Comparison of ENCODE assay signal across 31 cellular contexts in the genomic region with DNA sequence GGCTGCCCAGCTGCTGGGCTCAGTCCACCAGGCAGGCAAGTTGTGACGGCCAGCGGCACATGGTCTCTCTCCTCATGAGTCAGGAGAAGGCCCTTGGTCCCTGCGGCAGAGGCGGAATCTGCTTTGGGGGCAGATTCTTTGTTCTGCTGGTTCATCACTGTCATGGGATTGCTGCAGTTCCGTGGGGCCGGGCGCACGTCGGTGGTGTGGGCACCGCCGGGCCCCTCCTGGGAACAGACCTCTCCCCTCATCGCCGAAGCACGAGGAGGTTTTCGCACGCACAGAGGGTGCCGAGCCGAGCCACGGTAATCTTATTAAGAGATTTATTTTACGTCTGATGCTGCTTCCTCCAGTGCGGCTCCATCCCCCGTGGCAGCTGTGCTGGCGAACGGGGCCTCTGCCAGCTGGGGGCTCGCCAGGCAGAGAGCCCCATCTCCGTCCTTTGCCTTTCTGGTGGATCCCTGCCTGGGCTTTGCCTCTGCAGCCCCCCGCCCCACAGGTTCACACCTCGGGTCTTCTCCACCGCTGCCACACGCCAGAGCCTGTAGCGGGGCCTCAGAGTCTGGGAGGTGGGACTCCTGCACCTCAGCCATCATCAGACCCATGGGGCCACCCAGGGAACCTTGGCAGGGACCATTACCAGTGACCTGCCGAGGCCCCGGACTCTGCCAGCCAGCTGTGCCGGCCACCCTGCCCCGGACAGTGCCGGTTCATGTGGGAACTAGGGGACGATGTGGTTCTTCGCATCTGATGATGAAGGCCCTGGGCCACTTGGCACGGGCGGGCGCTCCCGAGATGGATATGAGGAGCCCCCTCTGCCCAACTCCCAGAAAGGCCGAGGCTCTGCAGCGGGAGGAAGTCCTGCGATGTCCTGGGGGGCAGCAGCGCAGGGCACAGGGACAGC.
DNase-seq lines count a peak whose midpoint lies in the region; ATAC-seq, FAIRE-seq and TF ChIP-seq lines count a peak whose summit lies in the region.
"Had no signal": no experiment of that assay in that cellular context is flagged by ENCODE, and none has a peak within 500 bp of the region (broad histone marks: within the 10 kb centered on the region; RNA-seq: fewer than 3 reads in every experiment).

No MANE protein-coding gene starts in this region.

- FAIRE-seq in D721Med (lab: Jason Lieb, UNC): no peak
- FAIRE-seq: GM19239, urothelium cell line had no signal

- H3K4me2 ChIP-seq in osteoblast (ENCODE audit: insufficient read depth, low read length) (no peak overlapping the region), neural progenitor cell (no peak overlapping the region)
- H3K4me2 ChIP-seq: BLaER1 treated with 17β-estradiol and CSF1 and Interleukin-3, amounts not matched to agents 10 nM and 100 nM; hepatocyte; smooth muscle cell had no signal

- H4K20me1 ChIP-seq in osteoblast (ENCODE audit: insufficient read depth, low read length) (no peaks in the 10 kb centered on the region), neural progenitor cell (ENCODE audit: low read depth) (no peaks in the 10 kb centered on the region)

- no peaks in the 10 kb centered on the region for H3K9me3 Mint-ChIP-seq in WTC11
- no peaks in the 10 kb centered on the region for H3K9me3 Mint-ChIP-seq in neural progenitor cell
- H3K9me3 Mint-ChIP-seq in activated CD4-positive, alpha-beta T cell treated with anti-CD3 and anti-CD28 coated beads, Interleukin-2, amount 10 ng/mL, durations not matched to agents 24 days and 14 days: no peaks in the 10 kb centered on the region
- H3K9me3 Mint-ChIP-seq: stimulated activated naive B cell treated with anti-CD40 and anti-IgM and Interleukin-4, amounts not matched to agents 10 μg/mL and 1 μg/mL and 100 μg/mL, for 72 hours; T-cell had no signal

- H3K9ac ChIP-seq in neural progenitor cell: no peak overlapping the region
- H3K9ac ChIP-seq: BLaER1 treated with 17β-estradiol and CSF1 and Interleukin-3, amounts not matched to agents 10 nM and 100 nM had no signal

- TF ChIP-seq CTCF in D721Med (IDR thresholded peaks at IDR 0.05; ENCODE audit: insufficient read depth, missing control alignments) (no peak), WTC11 (IDR thresholded peaks at IDR 0.05) (no peak), osteoblast (IDR thresholded peaks at IDR 0.05; ENCODE audit: extremely low read depth, low read depth, low read length) (no peak), neural progenitor cell (IDR thresholded peaks at IDR 0.05) (no peak)

- H3K4me3 ChIP-seq in osteoblast (ENCODE audit: insufficient read depth, low read length): no peak overlapping the region
- no peak overlapping the region for H3K4me3 ChIP-seq in neural progenitor cell
- H3K4me3 ChIP-seq: BLaER1 treated with 17β-estradiol and CSF1 and Interleukin-3, amounts not matched to agents 10 nM and 100 nM; cardiac muscle cell; esophagus squamous epithelium; gastrocnemius medialis; hepatocyte; mucosa of descending colon; smooth muscle cell; suprapubic skin had no signal

- no peaks in the 10 kb centered on the region for H3K4me1 ChIP-seq in osteoblast (ENCODE audit: insufficient read depth, low read length)
- H3K4me1 ChIP-seq in neural progenitor cell: peaks cover 6% of the 10 kb centered on the region
- H3K4me1 ChIP-seq: esophagus squamous epithelium, gastrocnemius medialis, suprapubic skin had no signal

- CTCF ChIA-PET in WTC11 (lab: Charles Lee): no interaction called here

- H3K4me3 Mint-ChIP-seq in WTC11 (no peak overlapping the region), neural progenitor cell (no peak overlapping the region)
- H3K4me3 Mint-ChIP-seq in activated CD4-positive, alpha-beta T cell treated with anti-CD3 and anti-CD28 coated beads, Interleukin-2, amount 10 ng/mL, durations not matched to agents 24 days and 14 days: no peak overlapping the region
- H3K4me3 Mint-ChIP-seq: stimulated activated naive B cell treated with anti-CD40 and anti-IgM and Interleukin-4, amounts not matched to agents 10 μg/mL and 1 μg/mL and 100 μg/mL, for 72 hours; T-cell had no signal

- H3K9me3 ChIP-seq in osteoblast (ENCODE audit: low read depth, low read length) (no peaks in the 10 kb centered on the region), neural progenitor cell (ENCODE audit: low read depth) (no peaks in the 10 kb centered on the region)
- H3K9me3 ChIP-seq: BLaER1 treated with 17β-estradiol and CSF1 and Interleukin-3, amounts not matched to agents 10 nM and 100 nM; esophagus squamous epithelium; gastrocnemius medialis; mucosa of descending colon; suprapubic skin had no signal

- H3K27me3 ChIP-seq in osteoblast (ENCODE audit: insufficient read depth, low read length) (peaks cover 8% of the 10 kb centered on the region), neural progenitor cell (peaks cover 2% of the 10 kb centered on the region)
- H3K27me3 ChIP-seq: cardiac muscle cell had no signal

- POLR2A ChIA-PET in WTC11 (lab: Charles Lee): no interaction called here

- H3K27ac Mint-ChIP-seq in WTC11 (no peak overlapping the region), neural progenitor cell (no peak overlapping the region)
- H3K27ac Mint-ChIP-seq in activated CD4-positive, alpha-beta T cell treated with anti-CD3 and anti-CD28 coated beads, Interleukin-2, amount 10 ng/mL, durations not matched to agents 24 days and 14 days: no peak overlapping the region
- H3K27ac Mint-ChIP-seq: stimulated activated naive B cell treated with anti-CD40 and anti-IgM and Interleukin-4, amounts not matched to agents 10 μg/mL and 1 μg/mL and 100 μg/mL, for 72 hours; T-cell had no signal

- intact Hi-C loops in activated CD4-positive, alpha-beta T cell treated with anti-CD3 and anti-CD28 coated beads, Interleukin-2, amount 10 ng/mL, durations not matched to agents 24 days and 14 days (cut with micrococcal nuclease): no loop called here

- peak; percentile 20 for DNase-seq in activated CD4-positive, CD25-positive, alpha-beta regulatory T cell treated with anti-CD3 and anti-CD28 coated beads, Interleukin-2, amount 50 U/mL, for 72 hours
- DNase-seq in D721Med (ENCODE audit: insufficient read length, low spot score): peak; percentile 94
- peak; percentile 8 for DNase-seq in WTC11 (ENCODE audit: low spot score)
- peak; percentile 82 for DNase-seq in osteoblast (ENCODE audit: insufficient read length, low spot score, missing footprints)
- no peak for DNase-seq in neural progenitor cell (ENCODE audit: low spot score)
- DNase-seq in activated CD4-positive, alpha-beta T cell treated with anti-CD3 and anti-CD28 coated beads, Interleukin-2, amount 10 ng/mL, durations not matched to agents 24 days and 14 days: no peak
- DNase-seq in UCSD-AML1 (lab: John Stamatoyannopoulos, UW; ENCODE audit: unreplicated experiment): no peak
- DNase-seq: activated CD4-positive, alpha-beta T cell treated with anti-CD3 and anti-CD28 coated beads for 4 hours; activated T-cell treated with anti-CD3 and anti-CD28 coated beads, Interleukin-2, amount 50 U/mL, for 48 hours; anterior cingulate cortex; Calu3; EL; esophagus squamous epithelium; gastrocnemius medialis; NCI-H1048; NCI-H2029; NCI-H2227 treated with DMSO at 0.1 percent for 48 hours; NCI-H748 treated with DMSO at 0.1 percent for 48 hours; PC-3; SHP77 treated with DMSO at 0.1 percent for 48 hours; stimulated activated naive B cell treated with anti-CD40 and anti-IgM and Interleukin-4, amounts not matched to agents 10 μg/mL and 1 μg/mL and 100 μg/mL, for 72 hours had no signal

- H3K27ac ChIP-seq in osteoblast (ENCODE audit: low read depth, low read length) (no peak overlapping the region), neural progenitor cell (no peak overlapping the region)
- H3K27ac ChIP-seq: BLaER1 treated with 17β-estradiol and CSF1 and Interleukin-3, amounts not matched to agents 10 nM and 100 nM; cardiac muscle cell; esophagus squamous epithelium; gastrocnemius medialis; hepatocyte; suprapubic skin had no signal

- no peak overlapping the region for H2AFZ ChIP-seq in osteoblast (ENCODE audit: low read length)
- no peak overlapping the region for H2AFZ ChIP-seq in neural progenitor cell (replicated peaks)
- H2AFZ ChIP-seq: hepatocyte had no signal

- H3K27me3 Mint-ChIP-seq in WTC11 (ENCODE audit: low read depth) (no peaks in the 10 kb centered on the region), neural progenitor cell (ENCODE audit: insufficient read depth, low read depth) (peaks cover 8% of the 10 kb centered on the region)
- H3K27me3 Mint-ChIP-seq in activated CD4-positive, alpha-beta T cell treated with anti-CD3 and anti-CD28 coated beads, Interleukin-2, amount 10 ng/mL, durations not matched to agents 24 days and 14 days: no peaks in the 10 kb centered on the region

- ATAC-seq in activated CD4-positive, CD25-positive, alpha-beta regulatory T cell treated with anti-CD3 and anti-CD28 coated beads, Interleukin-2, amount 50 U/mL, for 24 hours: no peak
- ATAC-seq in WTC11: no peak
- ATAC-seq: gastrocnemius medialis; mucosa of descending colon; PC-3; stimulated activated naive B cell treated with anti-CD40 and anti-IgM and Interleukin-4, amounts not matched to agents 10 μg/mL and 1 μg/mL and 100 μg/mL, for 72 hours; T-cell had no signal

- H3K36me3 Mint-ChIP-seq in WTC11 (no peaks in the 10 kb centered on the region), neural progenitor cell (no peaks in the 10 kb centered on the region)
- no peaks in the 10 kb centered on the region for H3K36me3 Mint-ChIP-seq in activated CD4-positive, alpha-beta T cell treated with anti-CD3 and anti-CD28 coated beads, Interleukin-2, amount 10 ng/mL, durations not matched to agents 24 days and 14 days (ENCODE audit: low read depth)
- H3K36me3 Mint-ChIP-seq: stimulated activated naive B cell treated with anti-CD40 and anti-IgM and Interleukin-4, amounts not matched to agents 10 μg/mL and 1 μg/mL and 100 μg/mL, for 72 hours; T-cell had no signal

- no peaks in the 10 kb centered on the region for H3K36me3 ChIP-seq in osteoblast (ENCODE audit: insufficient read depth, low read length)
- no peaks in the 10 kb centered on the region for H3K36me3 ChIP-seq in neural progenitor cell
- H3K36me3 ChIP-seq: BLaER1 treated with 17β-estradiol and CSF1 and Interleukin-3, amounts not matched to agents 10 nM and 100 nM; cardiac muscle cell; esophagus squamous epithelium; gastrocnemius medialis; suprapubic skin had no signal

- H3F3A ChIP-seq in neural progenitor cell (ENCODE audit: low read depth): no peaks in the 10 kb centered on the region

- no peaks in the 10 kb centered on the region for H3K79me2 ChIP-seq in osteoblast (ENCODE audit: insufficient read depth, low read length)
- no peaks in the 10 kb centered on the region for H3K79me2 ChIP-seq in neural progenitor cell (ENCODE audit: low read depth)
- H3K79me2 ChIP-seq: hepatocyte had no signal

- H3K4me1 Mint-ChIP-seq in WTC11 (no peaks in the 10 kb centered on the region), neural progenitor cell (peaks cover 10% of the 10 kb centered on the region)
- no peaks in the 10 kb centered on the region for H3K4me1 Mint-ChIP-seq in activated CD4-positive, alpha-beta T cell treated with anti-CD3 and anti-CD28 coated beads, Interleukin-2, amount 10 ng/mL, durations not matched to agents 24 days and 14 days
- H3K4me1 Mint-ChIP-seq: stimulated activated naive B cell treated with anti-CD40 and anti-IgM and Interleukin-4, amounts not matched to agents 10 μg/mL and 1 μg/mL and 100 μg/mL, for 72 hours; T-cell had no signal

TF ChIP-seq in WTC11, 78 proteins besides CTCF, POLR2A, EP300 and RAD21:
- TF ChIP-seq TCF7 (CRISPR knock-in tag; IDR thresholded peaks at IDR 0.05; ENCODE audit: low read depth): no peak
- TF ChIP-seq ZNF671 (CRISPR knock-in tag; IDR thresholded peaks at IDR 0.05): no peak

Comparison
In these comparisons a context has a peak if more than half of its experiments do, and no peak if none do; other contexts are left out.
1. DNase-seq: peak in activated CD4-positive, CD25-positive, alpha-beta regulatory T cell treated with anti-CD3 and anti-CD28 coated beads, Interleukin-2, amount 50 U/mL, for 72 hours (single experiment), D721Med (single experiment), WTC11 (single experiment) and osteoblast (single experiment); none in neural progenitor cell (single experiment), activated CD4-positive, alpha-beta T cell treated with anti-CD3 and anti-CD28 coated beads, Interleukin-2, amount 10 ng/mL, durations not matched to agents 24 days and 14 days (single experiment) and UCSD-AML1 (single experiment).